ENCODE assay signal across 22 cellular contexts in the genomic region with DNA sequence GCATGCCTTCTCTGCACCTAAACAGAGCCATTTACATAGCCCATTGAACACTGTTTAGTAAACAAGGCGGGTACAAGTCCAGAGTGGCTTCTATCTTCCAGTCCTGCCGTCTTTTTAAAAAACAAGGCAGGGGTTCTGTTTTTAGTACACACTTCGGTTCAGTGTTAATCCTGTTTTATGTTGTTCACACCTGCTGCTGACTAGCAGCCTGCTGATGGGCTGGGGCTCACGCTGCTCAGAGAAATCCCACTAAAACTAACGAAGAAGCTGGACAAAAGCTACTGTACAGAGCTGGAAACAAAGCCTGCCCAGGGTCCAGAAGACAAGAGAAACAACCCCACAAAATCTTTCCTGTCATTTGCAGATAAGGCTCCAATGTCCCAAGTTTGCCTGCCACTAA. TPM values are rescaled to one million over a fixed set of nuclear protein-coding genes. Genes with fewer than 3 reads are reported as not detected.
DNase-seq lines count a peak whose midpoint lies in the region; ATAC-seq and TF ChIP-seq lines count a peak whose summit lies in the region.
"Had no signal": no experiment of that assay in that cellular context is flagged by ENCODE, and none has a peak within 500 bp of the region (broad histone marks: within the 10 kb centered on the region; RNA-seq: fewer than 3 reads in every experiment).

No MANE protein-coding gene starts in this region.

- H3K36me3 ChIP-seq in heart right ventricle (no peaks in the 10 kb centered on the region), neuronal stem cell (replicated peaks in 1 of 2; ENCODE audit: control insufficient read depth in 2 of 2, insufficient read depth in 2 of 2, low read length in 2 of 2) (no peaks in the 10 kb centered on the region), PC-3 (ENCODE audit: low read depth, low read length) (no peaks in the 10 kb centered on the region)
- H3K36me3 ChIP-seq: HAP-1, MG63 had no signal

- TF ChIP-seq CTCF in heart right ventricle (IDR thresholded peaks at IDR 0.05): no peak
- no peak for TF ChIP-seq CTCF in PC-3 (conservative IDR thresholded peaks at IDR 0.05; ENCODE audit: low read depth, low read length)
- no peak for TF ChIP-seq CTCF in type B pancreatic cell (conservative IDR thresholded peaks at IDR 0.05)

- no peak overlapping the region for H2BK12ac ChIP-seq in neuronal stem cell (ENCODE audit: low read length)

- H3K4ac ChIP-seq in neuronal stem cell (ENCODE audit: low read length): no peak overlapping the region

- BruUV-seq in PC-3 (replicated peaks; lab: Mats Ljungman, UMichigan): no TSS peak

- no peaks in the 10 kb centered on the region for H4K20me1 ChIP-seq in PC-3 (ENCODE audit: low read length)

- H3K36me3 Mint-ChIP-seq in type B pancreatic cell: no peaks in the 10 kb centered on the region

- H3K9ac ChIP-seq in neuronal stem cell (ENCODE audit: low read depth, low read length, poor library complexity) (no peak overlapping the region), PC-3 (ENCODE audit: low read length) (no peak overlapping the region)

- no peak for DNase-seq in Right ventricle myocardium inferior (ENCODE audit: missing footprints)
- no peak for DNase-seq in cardiac septum (ENCODE audit: low spot score)
- DNase-seq in NCI-H69 (lab: John Stamatoyannopoulos, UW): peak; percentile 85
- DNase-seq in heart right ventricle: no peak
- no peak for DNase-seq in neuronal stem cell (ENCODE audit: low spot score)
- no peak for DNase-seq in PC-3
- no peak for DNase-seq in type B pancreatic cell (ENCODE audit: extremely low spot score, unreplicated experiment)
- DNase-seq in stimulated activated CD4-positive, alpha-beta T cell treated with anti-CD3 and anti-CD28 coated beads, Interleukin-4, amount 100 ng/mL, for 1 hour: no peak
- DNase-seq: ACHN; CD4-positive, alpha-beta T cell; DMS79 treated with DMSO at 0.1 percent for 48 hours; IMR-90; Karpas-422; MG63; NCI-H1105; NCI-H187; NCI-H774; SIG-M5 had no signal

- H3K9me3 ChIP-seq in heart right ventricle (no peaks in the 10 kb centered on the region), neuronal stem cell (replicated peaks in 1 of 2; ENCODE audit: control insufficient read depth in 2 of 2, insufficient read depth in 1 of 2, low read depth in 1 of 2, low read length in 2 of 2) (no peaks in the 10 kb centered on the region), PC-3 (ENCODE audit: low read length) (no peaks in the 10 kb centered on the region)
- H3K9me3 ChIP-seq: HAP-1, MG63 had no signal

- no peak overlapping the region for H3K27ac Mint-ChIP-seq in type B pancreatic cell
- H3K27ac Mint-ChIP-seq: B cell; CD4-positive, alpha-beta T cell; T-helper 1 cell treated with Interleukin-12 subunit alpha and Interleukin-12 subunit beta and Interleukin-4 antibody, amounts not matched to agents 30 μg/mL and 1 μg/mL, for 36 hours had no signal

- H3K14ac ChIP-seq in neuronal stem cell (ENCODE audit: low read length): no peak overlapping the region

- no peaks in the 10 kb centered on the region for H3K9me2 ChIP-seq in PC-3 (replicated peaks; ENCODE audit: low read length)

- ATAC-seq in Right ventricle myocardium inferior (peak; percentile 54), heart right ventricle (peak in 7 of 8 donors; percentile 38 to 81 (median 55)), PC-3 (no peak)
- ATAC-seq: Panc1 had no signal

- no peaks in the 10 kb centered on the region for H3F3A ChIP-seq in PC-3 (ENCODE audit: low read length, unreplicated experiment)

- H3K27me3 ChIP-seq in heart right ventricle: peaks cover 0 to 3% (median 0%) of the 10 kb centered on the region in 7 donors
- no peaks in the 10 kb centered on the region for H3K27me3 ChIP-seq in neuronal stem cell (ENCODE audit: control insufficient read depth in 3 of 3, insufficient read depth in 3 of 3, low read depth in 1 of 3, low read length in 3 of 3)
- H3K27me3 ChIP-seq in PC-3 (ENCODE audit: low read length): peaks cover 66% of the 10 kb centered on the region

- peaks cover 10% of the 10 kb centered on the region for H3K4me1 Mint-ChIP-seq in type B pancreatic cell (ENCODE audit: unreplicated experiment)
- H3K4me1 Mint-ChIP-seq: B cell had no signal

- no peak overlapping the region for H2AK5ac ChIP-seq in neuronal stem cell (ENCODE audit: low read depth, low read length)

- H3K79me1 ChIP-seq in neuronal stem cell (ENCODE audit: low read depth, low read length): no peaks in the 10 kb centered on the region

- H3K9me3 Mint-ChIP-seq in type B pancreatic cell: no peaks in the 10 kb centered on the region
- H3K9me3 Mint-ChIP-seq: CD4-positive, alpha-beta T cell; T-helper 1 cell treated with Interleukin-12 subunit alpha and Interleukin-12 subunit beta and Interleukin-4 antibody, amounts not matched to agents 30 μg/mL and 1 μg/mL, for 36 hours had no signal

- H4K91ac ChIP-seq in neuronal stem cell (ENCODE audit: low read depth, low read length, poor library complexity): no peak overlapping the region

- H4K8ac ChIP-seq in neuronal stem cell (ENCODE audit: low read depth, low read length): no peak overlapping the region

- H3K4me3 ChIP-seq in heart right ventricle (no peak overlapping the region), neuronal stem cell (ENCODE audit: low read length in 2 of 2) (no peak overlapping the region), PC-3 (ENCODE audit: low read length) (no peak overlapping the region)
- H3K4me3 ChIP-seq: HAP-1, MG63 had no signal

- H2BK15ac ChIP-seq in neuronal stem cell (ENCODE audit: low read length): no peak overlapping the region

- H2AFZ ChIP-seq in neuronal stem cell (ENCODE audit: low read length): peak overlapping the region; percentile 42
- no peak overlapping the region for H2AFZ ChIP-seq in PC-3 (ENCODE audit: low read length)

- CTCF ChIA-PET in PC-3 (lab: Charles Lee): no interaction called here

- H3K27ac ChIP-seq in heart right ventricle: peak overlapping the region in 2 of 10 donors; percentile 11 to 18
- no peak overlapping the region for H3K27ac ChIP-seq in neuronal stem cell (replicated peaks; ENCODE audit: low read length)
- H3K27ac ChIP-seq in PC-3 (ENCODE audit: low read length): no peak overlapping the region

- WGBS in heart right ventricle, 2 donors: 16 to 24% methylated on average over 5 of the region's 5 CpGs
- no CpG with 5 or more reads among the region's 5 CpGs for WGBS in neuronal stem cell (ENCODE audit: extremely low coverage in 2 of 2, insufficient read length in 2 of 2, insufficient replicate concordance in 1 of 2), 2 donors

- intact Hi-C loops in Right ventricle myocardium inferior (cut with DNase I): no loop called here
- intact Hi-C loops in cardiac septum (cut with DNase I): no loop called here
- intact Hi-C loops in heart right ventricle (cut with DNase I): loop anchor here in 1 of 10 donors (10.0 kb wide), 1 partner anchor 105 kb away; no protein-coding TSS in a partner anchor
- intact Hi-C loops in PC-3 (cut with micrococcal nuclease): no loop called here

- H3K4me2 ChIP-seq in neuronal stem cell (ENCODE audit: insufficient read depth, low read length, poor library complexity, severe bottlenecking): no peak overlapping the region
- H3K4me2 ChIP-seq in PC-3 (ENCODE audit: low read length): no peak overlapping the region

- no peak overlapping the region for H3K23ac ChIP-seq in neuronal stem cell (ENCODE audit: low read depth, low read length, poor library complexity)

- no peak overlapping the region for H3K18ac ChIP-seq in neuronal stem cell (ENCODE audit: low read length)

- H3K27me3 Mint-ChIP-seq in type B pancreatic cell: no peaks in the 10 kb centered on the region
- H3K27me3 Mint-ChIP-seq: B cell; CD4-positive, alpha-beta T cell had no signal

- H3K4me1 ChIP-seq in heart right ventricle: peaks cover 0 to 28% (median 5%) of the 10 kb centered on the region in 9 donors
- peaks cover 2 to 10% of the 10 kb centered on the region in 2 donors for H3K4me1 ChIP-seq in neuronal stem cell (ENCODE audit: control insufficient read depth in 2 of 2, insufficient read depth in 1 of 2, low read depth in 1 of 2, low read length in 2 of 2)
- H3K4me1 ChIP-seq in PC-3 (ENCODE audit: insufficient read depth, low read length): no peaks in the 10 kb centered on the region

- POLR2A ChIA-PET in PC-3 (lab: Charles Lee; ENCODE audit: unreplicated experiment): no interaction called here

- H2BK5ac ChIP-seq in neuronal stem cell (ENCODE audit: low read length): no peak overlapping the region

- no peak overlapping the region for H2BK120ac ChIP-seq in neuronal stem cell (ENCODE audit: low read depth, low read length)

- no peak overlapping the region for H3K4me3 Mint-ChIP-seq in type B pancreatic cell
- H3K4me3 Mint-ChIP-seq: B cell; CD4-positive, alpha-beta T cell; T-helper 1 cell treated with Interleukin-12 subunit alpha and Interleukin-12 subunit beta and Interleukin-4 antibody, amounts not matched to agents 30 μg/mL and 1 μg/mL, for 36 hours had no signal

- no peaks in the 10 kb centered on the region for H3K79me2 ChIP-seq in PC-3 (ENCODE audit: low read length)

RNA-seq across cellular contexts. Expression of gene ESRRG, which starts 13.2 kb away (rescaled TPM):
- total RNA-seq in Right ventricle myocardium inferior (46.2 TPM), cardiac septum (32.3 TPM), heart right ventricle (10 to 100 TPM; 24.3 to 49.5 (median 36.7) TPM), PC-3 (2014; rRNA removed) (1.1 and 1.7 TPM in 2 replicates), type B pancreatic cell (ENCODE audit: low replicate concordance) (20.7 and 26.2 TPM in 2 replicates)
- 1 to 10 TPM; 3.8 to 4.5 TPM for polyA plus RNA-seq in heart right ventricle
- polyA plus RNA-seq in neuronal stem cell (2013, experiment 1 of 2): 5.6 TPM
- polyA plus RNA-seq in neuronal stem cell (2013, experiment 2 of 2): 6.0 TPM
- total RNA-seq: B cell; CD4-positive, alpha-beta T cell had no signal
